In the genomic region with DNA sequence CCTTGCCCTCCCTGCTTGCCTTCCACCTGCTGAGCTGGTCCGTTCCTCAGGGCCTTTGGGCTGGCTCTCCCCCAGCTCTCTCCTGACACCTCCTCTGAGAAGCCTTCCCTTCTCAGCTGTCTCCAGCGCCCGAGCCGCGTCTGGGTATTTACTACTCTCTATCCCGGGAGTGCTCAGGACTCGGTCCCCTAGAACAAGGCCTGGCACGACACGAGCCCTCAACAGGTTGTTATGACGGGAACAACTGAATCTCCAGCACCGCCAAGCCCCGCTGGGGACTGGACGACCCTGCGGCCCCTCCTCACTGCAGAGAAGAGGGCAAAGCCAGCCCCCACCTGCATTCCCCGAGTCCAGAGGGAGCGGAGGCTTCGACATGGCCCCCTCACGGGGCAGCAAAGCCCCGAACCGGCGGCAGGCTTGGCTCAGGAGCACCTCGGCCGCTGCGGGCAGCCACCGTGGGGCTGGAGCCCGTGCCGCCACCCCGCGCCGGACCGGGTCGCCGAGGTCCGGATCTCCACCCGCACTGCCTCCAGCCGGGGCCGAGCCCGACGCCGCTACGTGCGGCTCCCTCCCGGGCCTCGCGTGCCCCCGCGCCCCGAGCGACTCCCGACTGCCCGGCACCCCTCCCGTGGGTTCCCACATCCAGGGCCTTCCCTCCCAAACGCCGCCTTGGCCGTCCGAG, we compare ENCODE assay signal across 8 cellular contexts. TPM values are rescaled to one million over a fixed set of nuclear protein-coding genes. Genes with fewer than 3 reads are reported as not detected.
DNase-seq lines count a peak whose midpoint lies in the region; ATAC-seq and TF ChIP-seq lines count a peak whose summit lies in the region.

No MANE protein-coding gene starts in this region.

- peak overlapping the region; percentile 80 for H3K4me3 ChIP-seq in NB4 (ENCODE audit: low read depth, low read length)
- peak overlapping the region; percentile 90 to 98 (median 94) for H3K4me3 ChIP-seq in breast epithelium

- H3K27me3 ChIP-seq in breast epithelium = no peaks in the 10 kb centered on the region

- TF ChIP-seq CTCF in CD14-positive monocyte (IDR thresholded peaks at IDR 0.05) = no peak
- TF ChIP-seq CTCF in NB4 (IDR thresholded peaks at IDR 0.05; ENCODE audit: low read depth, low read length) = no peak
- TF ChIP-seq CTCF in breast epithelium (IDR thresholded peaks at IDR 0.05) = no peak

- H3K27ac ChIP-seq in breast epithelium = peak overlapping the region; percentile 92 to 97

- peaks cover 14% of the 10 kb centered on the region in 2 donors for H3K4me1 ChIP-seq in breast epithelium

- H3K4me3 Mint-ChIP-seq in CD14-positive monocyte = peak overlapping the region; percentile 89 to 95
- H3K4me3 Mint-ChIP-seq in stimulated activated naive CD8-positive, alpha-beta T cell treated with anti-CD3 and anti-CD28 coated beads, Interleukin-15, amount 100 ng/mL, for 72 hours = peak overlapping the region; percentile 89 to 94

- ATAC-seq in GM21360 (IDR thresholded peaks at IDR 0.05; ENCODE audit: unreplicated experiment) = peak; percentile 7
- ATAC-seq in stimulated activated naive CD8-positive, alpha-beta T cell treated with anti-CD3 and anti-CD28 coated beads, Interleukin-15, amount 100 ng/mL, for 72 hours = peak; percentile 1

- DNase-seq in CD14-positive monocyte (ENCODE audit: low spot score) = no peak
- peak; percentile 29 for DNase-seq in NB4 (ENCODE audit: low read depth)
- DNase-seq in breast epithelium (ENCODE audit: low spot score in 2 of 2) = no peak
- peak; percentile 49 for DNase-seq in left kidney (ENCODE audit: low read depth, low spot score)
- DNase-seq in stimulated activated naive CD8-positive, alpha-beta T cell treated with anti-CD3 and anti-CD28 coated beads, Interleukin-15, amount 100 ng/mL, for 72 hours = peak; percentile 28 to 37
- no peak for DNase-seq in GF-D8 (lab: John Stamatoyannopoulos, UW)
- DNase-seq in NAMALWA (ENCODE audit: low spot score) = no peak

- no peaks in the 10 kb centered on the region for H3K36me3 ChIP-seq in breast epithelium

- peaks cover 5 to 10% of the 10 kb centered on the region in 2 donors for H3K36me3 Mint-ChIP-seq in CD14-positive monocyte

- H3K4me1 Mint-ChIP-seq in CD14-positive monocyte = peaks cover 56% of the 10 kb centered on the region
- peaks cover 57% of the 10 kb centered on the region for H3K4me1 Mint-ChIP-seq in stimulated activated naive CD8-positive, alpha-beta T cell treated with anti-CD3 and anti-CD28 coated beads, Interleukin-15, amount 100 ng/mL, for 72 hours

- no peak for TF ChIP-seq POLR2A in NB4 (IDR thresholded peaks at IDR 0.05; ENCODE audit: extremely low read depth, insufficient read length)
- TF ChIP-seq POLR2A in breast epithelium (IDR thresholded peaks at IDR 0.05) = no peak

- intact Hi-C loops in CD14-positive monocyte (cut with micrococcal nuclease) = loop anchor here (2.0 to 10.0 kb wide), 5 partner anchors 45 to 465 kb away; a partner anchor contains a TSS
- intact Hi-C loops in breast epithelium (cut with DNase I; ENCODE audit: low total_unique reads) = loop anchor here (5.0 kb wide), 1 partner anchor 298 kb away; no protein-coding TSS in a partner anchor

- H3K9me3 ChIP-seq in breast epithelium = no peaks in the 10 kb centered on the region

- H3K27ac Mint-ChIP-seq in CD14-positive monocyte = peak overlapping the region in 6 of 7 donors; percentile 60 to 98 (median 82)
- H3K27ac Mint-ChIP-seq in stimulated activated naive CD8-positive, alpha-beta T cell treated with anti-CD3 and anti-CD28 coated beads, Interleukin-15, amount 100 ng/mL, for 72 hours = peak overlapping the region; percentile 75 to 97

- H3K9me3 Mint-ChIP-seq in CD14-positive monocyte = no peaks in the 10 kb centered on the region
- no peaks in the 10 kb centered on the region for H3K9me3 Mint-ChIP-seq in stimulated activated naive CD8-positive, alpha-beta T cell treated with anti-CD3 and anti-CD28 coated beads, Interleukin-15, amount 100 ng/mL, for 72 hours

- peaks cover 0 to 8% (median 0%) of the 10 kb centered on the region in 3 donors for H3K27me3 Mint-ChIP-seq in CD14-positive monocyte (ENCODE audit: low read depth in 3 of 3)
- H3K27me3 Mint-ChIP-seq in stimulated activated naive CD8-positive, alpha-beta T cell treated with anti-CD3 and anti-CD28 coated beads, Interleukin-15, amount 100 ng/mL, for 72 hours = no peaks in the 10 kb centered on the region

RNA-seq across cellular contexts. Expression of a gene that starts 0.8 kb away (rescaled TPM):
- polyA plus RNA-seq in CD14-positive monocyte = 10 to 100 TPM; 20.2 to 23.4 TPM
- 10 to 100 TPM; 32.1 to 49.0 (median 39.8) TPM for total RNA-seq in breast epithelium

RNA-seq across cellular contexts. Expression of a gene that starts 8.5 kb away (rescaled TPM):
- polyA plus RNA-seq in CD14-positive monocyte = under 1 TPM; 0.66 to 0.90 TPM
- total RNA-seq in breast epithelium = 1 to 10 TPM; 5.4 to 9.8 (median 6.7) TPM

RNA-seq across cellular contexts. Expression of a gene that starts 39.2 kb away (rescaled TPM):
- polyA plus RNA-seq in CD14-positive monocyte = under 1 TPM; 0.33 to 0.43 TPM
- 10 to 100 TPM in 1 of 3 donors, 1 to 10 TPM in 2; 8.8 to 10.6 (median 8.8) TPM for total RNA-seq in breast epithelium

Comparison
In these comparisons a context has a peak if more than half of its experiments do, and no peak if none do; other contexts are left out.
1. DNase-seq: peak in NB4 (single experiment), left kidney (single experiment) and stimulated activated naive CD8-positive, alpha-beta T cell treated with anti-CD3 and anti-CD28 coated beads, Interleukin-15, amount 100 ng/mL, for 72 hours (2 of 2); none in CD14-positive monocyte (single experiment), breast epithelium (0 of 2), GF-D8 (single experiment) and NAMALWA (single experiment).